In genomic region chr4:113762851-113763172, GRCh38 we compare ENCODE assay signal across 8 cellular contexts. TPM values are rescaled to one million over a fixed set of nuclear protein-coding genes. Genes with fewer than 3 reads are reported as not detected.
A peak's percentile ranks its signal among the peaks of the same experiment; 100 is the strongest.
DNase-seq lines count a peak whose midpoint lies in the region; ATAC-seq, FAIRE-seq and TF ChIP-seq lines count a peak whose summit lies in the region.

No MANE protein-coding gene starts in this region.

- 0% methylated on average over 8 of the region's 8 CpGs for WGBS in pancreas, 2 donors

- H3K9me3 ChIP-seq in CD8-positive, alpha-beta memory T cell (ENCODE audit: low read length) = no peaks in the 10 kb centered on the region
- no peaks in the 10 kb centered on the region for H3K9me3 ChIP-seq in Panc1 (ENCODE audit: control insufficient read depth, insufficient read depth, low read depth, low read length)
- H3K9me3 ChIP-seq in pancreas = no peaks in the 10 kb centered on the region

- peaks cover 0 to 1% of the 10 kb centered on the region in 2 donors for H3K27me3 Mint-ChIP-seq in CD8-positive, alpha-beta memory T cell

- peaks cover 20% of the 10 kb centered on the region for H3K4me1 ChIP-seq in CD8-positive, alpha-beta memory T cell (ENCODE audit: insufficient read depth, low read length)
- H3K4me1 ChIP-seq in Panc1 (ENCODE audit: control insufficient read depth, insufficient read depth, low read length) = peaks cover 4% of the 10 kb centered on the region; the same call in 1 of the 2 replicates
- H3K4me1 ChIP-seq in pancreas = peaks cover 0 to 16% (median 14%) of the 10 kb centered on the region in 3 donors

- no peaks in the 10 kb centered on the region for H3K9me3 Mint-ChIP-seq in CD8-positive, alpha-beta memory T cell

- ATAC-seq in Panc1 (no peak), pancreas (no peak)

- TF ChIP-seq CTCF in Panc1 (IDR thresholded peaks at IDR 0.05) (no peak), epithelial cell of esophagus (IDR thresholded peaks at IDR 0.05; ENCODE audit: insufficient read depth, low read depth, low read length, missing control alignments) (no peak), pancreas (IDR thresholded peaks at IDR 0.05) (no peak), GM13977 (IDR thresholded peaks at IDR 0.05; ENCODE audit: extremely low read depth, insufficient read depth, missing control alignments) (no peak)

- H3K27ac ChIP-seq in CD8-positive, alpha-beta memory T cell (ENCODE audit: low read depth, low read length) = peak overlapping the region; percentile 97
- peak overlapping the region; percentile 93 for H3K27ac ChIP-seq in Panc1 (ENCODE audit: low read length)
- peak overlapping the region; percentile 95 to 99 (median 96) for H3K27ac ChIP-seq in pancreas

- peaks cover 6 to 27% (median 7%) of the 10 kb centered on the region in 3 donors for H3K36me3 Mint-ChIP-seq in CD8-positive, alpha-beta memory T cell

- FAIRE-seq in pancreas (lab: Jason Lieb, UNC) = no peak

- no peaks in the 10 kb centered on the region for H3K36me3 ChIP-seq in CD8-positive, alpha-beta memory T cell (ENCODE audit: insufficient read depth, low read length)
- H3K36me3 ChIP-seq in Panc1 (ENCODE audit: control insufficient read depth, insufficient read depth, low read length) (no peaks in the 10 kb centered on the region; the same call in none of the 2 replicates), pancreas (no peaks in the 10 kb centered on the region)

- peaks cover 22 to 36% (median 28%) of the 10 kb centered on the region in 3 donors for H3K4me1 Mint-ChIP-seq in CD8-positive, alpha-beta memory T cell

- in situ Hi-C loops in Panc1 (cut with HindIII; ENCODE audit: low pct_unique_long_range_greater_than_20kb, low sequenced_read_pairs) (no loop called here), GM13977 (cut with MboI; ENCODE audit: low pct_unique_long_range_greater_than_20kb, low sequenced_read_pairs, unreplicated experiment) (loop anchor here (10.0 to 25.0 kb wide), 2 partner anchors 208 to 376 kb away; no protein-coding TSS in a partner anchor)

- peak overlapping the region; percentile 94 to 100 (median 99) for H3K27ac Mint-ChIP-seq in CD8-positive, alpha-beta memory T cell

- no peak for DNase-seq in CD8-positive, alpha-beta memory T cell
- no peak for DNase-seq in Panc1 (ENCODE audit: low read depth, low spot score)
- DNase-seq in epithelial cell of esophagus (ENCODE audit: low read depth) = no peak
- no peak for DNase-seq in pancreas
- DNase-seq in NCI-H774 (lab: John Stamatoyannopoulos, UW) = no peak
- no peak for DNase-seq in NCI-H526 (lab: John Stamatoyannopoulos, UW)
- DNase-seq in GM13977 (ENCODE audit: low spot score) = no peak
- no peak for DNase-seq in foreskin melanocyte

- POLR2A ChIA-PET in CD8-positive, alpha-beta memory T cell (lab: Charles Lee) = interaction anchor here (0.6 to 1.6 kb wide), 7 partner anchors 10 to 215 kb away, joined by 3 to 4 read pairs (median 3); no protein-coding TSS in a partner anchor
- POLR2A ChIA-PET in Panc1 (lab: Charles Lee) = no interaction called here

- H3K4me3 ChIP-seq in CD8-positive, alpha-beta memory T cell (ENCODE audit: low read length) = peak overlapping the region; percentile 79
- H3K4me3 ChIP-seq in Panc1 (ENCODE audit: low read depth in 2 of 2, low read length in 2 of 2) = peak overlapping the region; percentile 73 to 97
- H3K4me3 ChIP-seq in epithelial cell of esophagus (ENCODE audit: low read length) = peak overlapping the region; percentile 89
- peak overlapping the region; percentile 19 to 67 (median 52) for H3K4me3 ChIP-seq in pancreas

- no TSS peak for BruUV-seq in Panc1 (replicated peaks; lab: Mats Ljungman, UMichigan)

- CTCF ChIA-PET in CD8-positive, alpha-beta memory T cell (lab: Charles Lee) = interaction anchor here (1.5 kb wide), 1 partner anchor 126 kb away, joined by 3 read pairs; no protein-coding TSS in a partner anchor
- CTCF ChIA-PET in Panc1 (lab: Charles Lee) = no interaction called here

- peak overlapping the region; percentile 94 to 99 (median 96) for H3K4me3 Mint-ChIP-seq in CD8-positive, alpha-beta memory T cell

- H3K27me3 ChIP-seq in CD8-positive, alpha-beta memory T cell (ENCODE audit: insufficient read depth, low read length, poor library complexity, severe bottlenecking) = no peaks in the 10 kb centered on the region
- no peaks in the 10 kb centered on the region for H3K27me3 ChIP-seq in Panc1 (ENCODE audit: control insufficient read depth, insufficient read depth, low read length)
- no peaks in the 10 kb centered on the region for H3K27me3 ChIP-seq in pancreas

- intact Hi-C loops in Panc1 (cut with micrococcal nuclease; ENCODE audit: unreplicated experiment) = loop anchor here (5.0 kb wide), 1 partner anchor 366 kb away; no protein-coding TSS in a partner anchor
- intact Hi-C loops in pancreas (cut with DNase I) = no loop called here

RNA-seq across cellular contexts. Expression of gene CAMK2D, which starts 1.3 kb away (rescaled TPM):
- total RNA-seq in CD8-positive, alpha-beta memory T cell = 10 to 100 TPM; 56.0 to 57.6 TPM
- 19.6 TPM for polyA plus RNA-seq in CD8-positive, alpha-beta memory T cell
- total RNA-seq in Panc1 (2021; ENCODE audit: unreplicated experiment) (29.5 TPM), pancreas (10 to 100 TPM in 3 of 6 donors, 1 to 10 TPM in 3; 7.6 to 23.1 (median 11.3) TPM)
- polyA plus RNA-seq in Panc1 (2012; ENCODE audit: insufficient read length) = 21.1 TPM
- polyA plus RNA-seq in pancreas = 1 to 10 TPM; 4.0 to 9.9 TPM
